13 cellular contexts compared by ENCODE assay signal in genomic region chr1:56024155-56024554, GRCh38.
DNase-seq lines count a peak whose midpoint lies in the region; ATAC-seq and TF ChIP-seq lines count a peak whose summit lies in the region.
"Had no signal": no experiment of that assay in that cellular context is flagged by ENCODE, and none has a peak within 500 bp of the region (broad histone marks: within the 10 kb centered on the region; RNA-seq: fewer than 3 reads in every experiment).

No MANE protein-coding gene starts in this region.

- no peak overlapping the region for H3K9ac ChIP-seq in PC-3 (ENCODE audit: low read length)

- H3K4me1 ChIP-seq in PC-3 (ENCODE audit: insufficient read depth, low read length), result peaks cover 3% of the 10 kb centered on the region; the same call in 1 of the 2 replicates

- H3K79me2 ChIP-seq in PC-3 (ENCODE audit: low read length), result no peaks in the 10 kb centered on the region

- no peak overlapping the region for H3K4me3 ChIP-seq in PC-3 (ENCODE audit: low read length)
- H3K4me3 ChIP-seq: GM12878, GM23338 had no signal

- H3K4me2 ChIP-seq in PC-3 (ENCODE audit: low read length), result no peak overlapping the region
- H3K4me2 ChIP-seq: GM23338 had no signal

- no peaks in the 10 kb centered on the region; the same call in 1 of the 2 replicates for H3K9me2 ChIP-seq in PC-3 (replicated peaks; ENCODE audit: low read length)

- no peaks in the 10 kb centered on the region for H3K27me3 ChIP-seq in PC-3 (ENCODE audit: low read length)

- no peak overlapping the region for H2AFZ ChIP-seq in PC-3 (ENCODE audit: low read length)
- H2AFZ ChIP-seq: GM23338 had no signal

- TF ChIP-seq CTCF in PC-3 (conservative IDR thresholded peaks at IDR 0.05; ENCODE audit: low read depth, low read length) (no peak), RWPE1 (conservative IDR thresholded peaks at IDR 0.05; ENCODE audit: low read depth) (no peak)

- no peaks in the 10 kb centered on the region for H3K36me3 ChIP-seq in PC-3 (ENCODE audit: low read depth, low read length)

- no peaks in the 10 kb centered on the region for H3K9me3 ChIP-seq in PC-3 (ENCODE audit: low read length)

- BruUV-seq in PC-3 (replicated peaks; lab: Mats Ljungman, UMichigan), result no TSS peak

- H3F3A ChIP-seq in PC-3 (ENCODE audit: low read length, unreplicated experiment), result no peaks in the 10 kb centered on the region

- ATAC-seq in PC-3 (no peak), HG02588 (IDR thresholded peaks at IDR 0.05; ENCODE audit: unreplicated experiment) (no peak)
- ATAC-seq: GM12878, GM23338 had no signal

- CTCF ChIA-PET in PC-3 (lab: Charles Lee), result no interaction called here
- CTCF ChIA-PET in RWPE1 (lab: Yijun Ruan, JAX), result no interaction called here

- intact Hi-C loops in PC-3 (cut with micrococcal nuclease), result no loop called here

- POLR2A ChIA-PET in PC-3 (lab: Charles Lee; ENCODE audit: unreplicated experiment), result no interaction called here
- POLR2A ChIA-PET in RWPE1 (lab: Yijun Ruan, JAX; ENCODE audit: low non-redundant PET), result no interaction called here

- no peaks in the 10 kb centered on the region for H4K20me1 ChIP-seq in PC-3 (ENCODE audit: low read length)

- H3K27ac ChIP-seq in PC-3 (ENCODE audit: low read length) (peak overlapping the region; percentile 29; the same call in 1 of the 2 replicates), RWPE1 (no peak overlapping the region), epithelial cell of prostate (peak overlapping the region; percentile 67)

- DNase-seq in PC-3, result peak; percentile 58
- DNase-seq in RWPE1 (ENCODE audit: low spot score), result peak; percentile 4
- peak; percentile 54 for DNase-seq in epithelial cell of prostate (ENCODE audit: low read depth, low spot score)
- DNase-seq in renal cortical epithelial cell (ENCODE audit: low read depth), result peak; percentile 24
- no peak for DNase-seq in putamen (ENCODE audit: low spot score)
- DNase-seq in NOMO-1 treated with DMSO at 0.1 percent for 48 hours (lab: John Stamatoyannopoulos, UW; ENCODE audit: unreplicated experiment), result no peak
- DNase-seq: C1 segment of cervical spinal cord; CD4-positive, alpha-beta T cell; DMS79; H7 had no signal

Comparison
In these comparisons a context has a peak if more than half of its experiments do, and no peak if none do; other contexts are left out.
1. DNase-seq: peak in PC-3 (single experiment), RWPE1 (single experiment), epithelial cell of prostate (single experiment) and renal cortical epithelial cell (single experiment); none in putamen (single experiment) and NOMO-1 treated with DMSO at 0.1 percent for 48 hours (single experiment).